1 cellular context compared by ENCODE assay signal in genomic region chr18:79987566-79987965, GRCh38.
TF ChIP-seq lines count a peak whose summit lies in the region.

No MANE protein-coding gene starts in this region.

TF ChIP-seq in WTC11, 78 proteins besides CTCF, POLR2A, EP300 and RAD21 (continued from another document):
- TF ChIP-seq IRF1 (CRISPR knock-in tag; IDR thresholded peaks at IDR 0.05) (no peak), E2F4 (CRISPR knock-in tag; IDR thresholded peaks at IDR 0.05; ENCODE audit: borderline replicate concordance, low read depth) (no peak), ZNF219 (CRISPR knock-in tag; IDR thresholded peaks at IDR 0.05; ENCODE audit: borderline replicate concordance) (no peak), NFYB (CRISPR knock-in tag; conservative IDR thresholded peaks at IDR 0.05; ENCODE audit: low read depth) (no peak)
